In genomic region chr4:189021831-189022230, GRCh38 we compare ENCODE assay signal across 15 cellular contexts.
A peak's percentile ranks its signal among the peaks of the same experiment; 100 is the strongest.
DNase-seq lines count a peak whose midpoint lies in the region; ATAC-seq, FAIRE-seq and TF ChIP-seq lines count a peak whose summit lies in the region.
"Had no signal": no experiment of that assay in that cellular context is flagged by ENCODE, and none has a peak within 500 bp of the region (broad histone marks: within the 10 kb centered on the region; RNA-seq: fewer than 3 reads in every experiment).

No MANE protein-coding gene starts in this region.

- H3K9me3 ChIP-seq in A549 (no peaks in the 10 kb centered on the region), OCI-LY7 (ENCODE audit: low read length) (no peaks in the 10 kb centered on the region)
- H3K9me3 ChIP-seq: SK-N-SH, testis had no signal

- H3K4me1 Mint-ChIP-seq in CD14-positive monocyte: no peaks in the 10 kb centered on the region
- H3K4me1 Mint-ChIP-seq: activated CD4-positive, alpha-beta T cell treated with anti-CD3 and anti-CD28 coated beads, Interleukin-2, amount 10 ng/mL, durations not matched to agents 7 days and 5 days had no signal

- 61% methylated on average over 5 of the region's 5 CpGs for WGBS in A549 (ENCODE audit: missing lambda C conversion rate)

- H3K27me3 Mint-ChIP-seq in CD14-positive monocyte (ENCODE audit: low read depth in 3 of 3): peaks cover 0 to 2% (median 0%) of the 10 kb centered on the region in 3 donors
- H3K27me3 Mint-ChIP-seq: activated CD4-positive, alpha-beta T cell treated with anti-CD3 and anti-CD28 coated beads, Interleukin-2, amount 10 ng/mL, durations not matched to agents 7 days and 5 days had no signal

- no peak overlapping the region for H2AFZ ChIP-seq in OCI-LY7 (ENCODE audit: low read length)

- no peak for FAIRE-seq in A549 (lab: Jason Lieb, UNC)

- no TSS peak for BruUV-seq in OCI-LY7 (replicated peaks; lab: Mats Ljungman, UMichigan)

- TF ChIP-seq EP300 in A549 (IDR thresholded peaks at IDR 0.05): no peak

- H3K36me3 ChIP-seq in brain microvascular endothelial cell (replicated peaks): no peaks in the 10 kb centered on the region
- no peaks in the 10 kb centered on the region for H3K36me3 ChIP-seq in OCI-LY7 (ENCODE audit: insufficient read depth, low read length)

- H3K4me3 ChIP-seq in A549 (no peak overlapping the region), HFF-Myc (replicated peaks; ENCODE audit: low read depth, low read length) (no peak overlapping the region), brain microvascular endothelial cell (ENCODE audit: low read depth, low read length) (no peak overlapping the region), OCI-LY7 (ENCODE audit: low read depth, low read length, poor library complexity, severe bottlenecking) (no peak overlapping the region)
- H3K4me3 ChIP-seq: coronary artery, testis had no signal

- H4K20me1 ChIP-seq in OCI-LY7 (ENCODE audit: insufficient read depth, low read length): no peaks in the 10 kb centered on the region

- peaks cover 6% of the 10 kb centered on the region; the same call in 2 of the 3 replicates for H3K4me1 ChIP-seq in A549
- H3K4me1 ChIP-seq in OCI-LY7 (ENCODE audit: insufficient read depth, low read length, poor library complexity, severe bottlenecking): no peaks in the 10 kb centered on the region
- H3K4me1 ChIP-seq: testis had no signal

- POLR2A ChIA-PET in A549 (lab: Yijun Ruan, JAX): no interaction called here
- POLR2A ChIA-PET in OCI-LY7 (lab: Charles Lee): no interaction called here

- H3K27ac ChIP-seq in A549: peak overlapping the region in 1 of 2 experiments; percentile 66; a peak in 2 of 6 replicates
- peak overlapping the region; percentile 57 for H3K27ac ChIP-seq in brain microvascular endothelial cell
- H3K27ac ChIP-seq in OCI-LY7 (ENCODE audit: low read depth, low read length, poor library complexity, severe bottlenecking): no peak overlapping the region
- H3K27ac ChIP-seq: coronary artery had no signal

- ATAC-seq in A549 (peak in 1 of 2 experiments; percentile 43; a peak in 1 of 6 replicates), HG02885 (IDR thresholded peaks at IDR 0.05; ENCODE audit: poor library complexity, unreplicated experiment) (no peak)

- TF ChIP-seq RAD21 in A549 (conservative IDR thresholded peaks at IDR 0.05 in 1 of 2, IDR thresholded peaks at IDR 0.05 in 1 of 2): no peak

- intact Hi-C loops in OCI-LY7 (cut with micrococcal nuclease; ENCODE audit: unreplicated experiment): no loop called here
- intact Hi-C loops in CD14-positive monocyte (cut with micrococcal nuclease): no loop called here

- in situ Hi-C loops in brain microvascular endothelial cell (cut with HindIII; ENCODE audit: low pct_ligation_motif_present, low sequenced_read_pairs): no loop called here

- CTCF ChIA-PET in A549 (lab: Yijun Ruan, JAX): no interaction called here
- CTCF ChIA-PET in OCI-LY7 (lab: Charles Lee; ENCODE audit: unreplicated experiment): no interaction called here

- no peaks in the 10 kb centered on the region for H3K27me3 ChIP-seq in brain microvascular endothelial cell (replicated peaks)
- H3K27me3 ChIP-seq: testis had no signal

- no peaks in the 10 kb centered on the region for H3K36me3 Mint-ChIP-seq in CD14-positive monocyte

- TF ChIP-seq CTCF in A549 (IDR thresholded peaks at IDR 0.05) (no peak), HFF-Myc (IDR thresholded peaks at IDR 0.05; ENCODE audit: low read depth, low read length, missing control alignments) (no peak), brain microvascular endothelial cell (IDR thresholded peaks at IDR 0.05; ENCODE audit: low read depth, low read length, missing control alignments) (no peak), OCI-LY7 (conservative IDR thresholded peaks at IDR 0.05; ENCODE audit: low read length) (no peak), CD14-positive monocyte (IDR thresholded peaks at IDR 0.05) (no peak)

- no peak overlapping the region for H3K27ac Mint-ChIP-seq in CD14-positive monocyte
- H3K27ac Mint-ChIP-seq: activated CD4-positive, alpha-beta T cell treated with anti-CD3 and anti-CD28 coated beads, Interleukin-2, amount 10 ng/mL, durations not matched to agents 7 days and 5 days had no signal

- H3K4me3 Mint-ChIP-seq in CD14-positive monocyte: no peak overlapping the region
- H3K4me3 Mint-ChIP-seq: activated CD4-positive, alpha-beta T cell treated with anti-CD3 and anti-CD28 coated beads, Interleukin-2, amount 10 ng/mL, durations not matched to agents 7 days and 5 days had no signal

- H3K4me2 ChIP-seq in A549 (no peak overlapping the region), OCI-LY7 (ENCODE audit: low read length) (no peak overlapping the region)
- H3K4me2 ChIP-seq: SK-N-SH had no signal

- no peaks in the 10 kb centered on the region for H3K9me2 ChIP-seq in OCI-LY7 (ENCODE audit: insufficient read depth, low read length)
- H3K9me2 ChIP-seq: SK-N-SH had no signal

- H3K9me3 Mint-ChIP-seq in CD14-positive monocyte: peaks cover 5 to 14% (median 9%) of the 10 kb centered on the region in 7 donors

- DNase-seq in A549 (ENCODE audit: low read depth in 1 of 2, low spot score in 1 of 2): peak in 1 of 2 experiments; percentile 53
- peak; percentile 21 for DNase-seq in HFF-Myc (ENCODE audit: extremely low read depth, low read depth)
- DNase-seq in brain microvascular endothelial cell: peak; percentile 45
- DNase-seq in left kidney (ENCODE audit: low read depth, low spot score): peak; percentile 34
- DNase-seq in OCI-LY7 (ENCODE audit: low spot score): no peak
- no peak for DNase-seq in mucosa of gallbladder (ENCODE audit: low spot score)
- DNase-seq in CD14-positive monocyte (ENCODE audit: low spot score): no peak
- DNase-seq: activated CD4-positive, alpha-beta T cell treated with anti-CD3 and anti-CD28 coated beads, Interleukin-2, amount 10 ng/mL, durations not matched to agents 7 days and 5 days; activated gamma-delta T cell treated with Interleukin-2 at 50 U/mL for 16 hours; NCI-H146; retina; SK-N-SH; testis had no signal

- TF ChIP-seq POLR2A in A549 (IDR thresholded peaks at IDR 0.05; ENCODE audit: low read length): no peak

- H3K79me2 ChIP-seq in OCI-LY7 (ENCODE audit: insufficient read depth, low read depth, low read length): no peaks in the 10 kb centered on the region

TF ChIP-seq in A549, 52 proteins besides CTCF, POLR2A, EP300 and RAD21:
- TF ChIP-seq MAFK (IDR thresholded peaks at IDR 0.05; ENCODE audit: partially characterized antibody) (peak; percentile 31), SMC3 (IDR thresholded peaks at IDR 0.05) (no peak), NFE2L2 (conservative IDR thresholded peaks at IDR 0.05; ENCODE audit: low read length) (0 out of 2 replicates have a peak, but pooled peaks have one; percentile 17)

Comparison
In these comparisons a context has a peak if more than half of its experiments do, and no peak if none do; other contexts are left out.
1. DNase-seq: peak in HFF-Myc (single experiment), brain microvascular endothelial cell (single experiment) and left kidney (single experiment); none in OCI-LY7 (single experiment), mucosa of gallbladder (single experiment) and CD14-positive monocyte (single experiment).